8 cellular contexts compared by ENCODE assay signal in genomic region chr11:85627998-85628770, GRCh38. TPM values are rescaled to one million over a fixed set of nuclear protein-coding genes. Genes with fewer than 3 reads are reported as not detected.
DNase-seq lines count a peak whose midpoint lies in the region; ATAC-seq and TF ChIP-seq lines count a peak whose summit lies in the region.

Gene TMEM126B (plus strand): TSS chr11:85628593. CDS start chr11:85628608, 15 bp downstream.

- H3K36me3 Mint-ChIP-seq in activated CD4-positive, alpha-beta T cell treated with anti-CD3 and anti-CD28 coated beads, Interleukin-2, amount 10 ng/mL, durations not matched to agents 24 days and 14 days (ENCODE audit: low read depth), result peaks cover 18% of the 10 kb centered on the region

- H3K27me3 Mint-ChIP-seq in activated CD4-positive, alpha-beta T cell treated with anti-CD3 and anti-CD28 coated beads, Interleukin-2, amount 10 ng/mL, durations not matched to agents 24 days and 14 days, result peaks cover 2% of the 10 kb centered on the region

- H3K9me3 ChIP-seq in colonic mucosa, result no peaks in the 10 kb centered on the region

- peaks cover 6% of the 10 kb centered on the region for H3K4me1 ChIP-seq in colonic mucosa

- CTCF ChIA-PET in BJ (lab: Yijun Ruan, JAX), result interaction anchor here (0.6 to 1.0 kb wide), 3 partner anchors 12 to 1029 kb away, joined by 3 to 4 read pairs (median 3); partner anchors contain the start of gene CCDC83

- peak; percentile 100 for ATAC-seq in GM19324 (IDR thresholded peaks at IDR 0.05; ENCODE audit: low FRiP score, unreplicated experiment)
- ATAC-seq in HG03469 (IDR thresholded peaks at IDR 0.05; ENCODE audit: unreplicated experiment), result peak; percentile 98

- DNase-seq in BJ (ENCODE audit: low read depth) (peak; percentile 87), NCI-H526 treated with DMSO at 0.1 percent for 48 hours (lab: John Stamatoyannopoulos, UW) (peak; percentile 100), colonic mucosa (peak; percentile 99), left kidney (ENCODE audit: low read depth, low spot score) (peak; percentile 99)
- DNase-seq in activated CD4-positive, alpha-beta T cell treated with anti-CD3 and anti-CD28 coated beads, Interleukin-2, amount 10 ng/mL, durations not matched to agents 24 days and 14 days, result peak; percentile 99
- DNase-seq in stimulated activated CD4-positive, alpha-beta T cell treated with anti-CD3 and anti-CD28 coated beads, Interleukin-2, amount 100 ng/mL, for 24 hours, result peak; percentile 97

- peaks cover 43% of the 10 kb centered on the region for H3K4me1 Mint-ChIP-seq in activated CD4-positive, alpha-beta T cell treated with anti-CD3 and anti-CD28 coated beads, Interleukin-2, amount 10 ng/mL, durations not matched to agents 24 days and 14 days

- peak within 1 kb of the TSS; percentile 95 for H3K27ac Mint-ChIP-seq in activated CD4-positive, alpha-beta T cell treated with anti-CD3 and anti-CD28 coated beads, Interleukin-2, amount 10 ng/mL, durations not matched to agents 24 days and 14 days

- H3K4me3 ChIP-seq in BJ (ENCODE audit: low read depth, low read length) (peak within 1 kb of the TSS; percentile 75), colonic mucosa (peak within 1 kb of the TSS; percentile 58)

- POLR2A ChIA-PET in BJ (lab: Charles Lee), result interaction anchor here (0.7 to 1.4 kb wide), 3 partner anchors 20 to 1327 kb away, joined by 4 read pairs; partner anchors contain the start of genes FZD4 and TMEM126A

- H3K27me3 ChIP-seq in BJ (ENCODE audit: control insufficient read depth, insufficient read depth, low read length), result no peaks in the 10 kb centered on the region
- no peaks in the 10 kb centered on the region for H3K27me3 ChIP-seq in colonic mucosa

- TF ChIP-seq CTCF in BJ (IDR thresholded peaks at IDR 0.05; ENCODE audit: insufficient read depth, low read depth, low read length) (no peak), colonic mucosa (IDR thresholded peaks at IDR 0.05) (no peak)

- H3K9me3 Mint-ChIP-seq in activated CD4-positive, alpha-beta T cell treated with anti-CD3 and anti-CD28 coated beads, Interleukin-2, amount 10 ng/mL, durations not matched to agents 24 days and 14 days, result no peaks in the 10 kb centered on the region

- no peaks in the 10 kb centered on the region for H3K36me3 ChIP-seq in BJ (ENCODE audit: control insufficient read depth, insufficient read depth, low read length)
- no peaks in the 10 kb centered on the region for H3K36me3 ChIP-seq in colonic mucosa

- peak within 1 kb of the TSS; percentile 90 to 93 for H3K9ac ChIP-seq in colonic mucosa (ENCODE audit: low read depth in 2 of 2, low read length in 2 of 2)

- intact Hi-C loops in activated CD4-positive, alpha-beta T cell treated with anti-CD3 and anti-CD28 coated beads, Interleukin-2, amount 10 ng/mL, durations not matched to agents 24 days and 14 days (cut with micrococcal nuclease), result loop anchor here (1.0 to 5.0 kb wide), 8 partner anchors 19 to 1179 kb away; partner anchors contain the start of genes EED, HIKESHI and TMEM126A
- intact Hi-C loops in colonic mucosa (cut with DNase I), result no loop called here

- peak within 1 kb of the TSS; percentile 85 for H3K27ac ChIP-seq in colonic mucosa

- H3K4me3 Mint-ChIP-seq in activated CD4-positive, alpha-beta T cell treated with anti-CD3 and anti-CD28 coated beads, Interleukin-2, amount 10 ng/mL, durations not matched to agents 24 days and 14 days, result peak within 1 kb of the TSS; percentile 96

RNA-seq across cellular contexts. Expression of gene TMEM126B, which starts in this region (rescaled TPM):
- polyA plus RNA-seq in BJ (2011; rRNA removed), result 21.6 and 44.6 TPM in 2 replicates
- polyA minus RNA-seq in BJ (2011; rRNA and poly(A)+ RNA removed), result 4.1 and 4.2 TPM in 2 replicates
- 52.2 and 54.4 TPM in 2 replicates for total RNA-seq in activated CD4-positive, alpha-beta T cell treated with anti-CD3 and anti-CD28 coated beads, Interleukin-2, amount 10 ng/mL, durations not matched to agents 24 days and 14 days
- 10 to 100 TPM; 43.5 to 47.7 TPM for total RNA-seq in colonic mucosa

Comparison
In these comparisons a context has a peak if more than half of its experiments do, and no peak if none do; other contexts are left out.
1. Peak in every context shown above with its lines: DNase-seq, ATAC-seq, H3K4me3 ChIP-seq and H3K27ac ChIP-seq.